ENCODE assay signal across 7 cellular contexts in the genomic region with DNA sequence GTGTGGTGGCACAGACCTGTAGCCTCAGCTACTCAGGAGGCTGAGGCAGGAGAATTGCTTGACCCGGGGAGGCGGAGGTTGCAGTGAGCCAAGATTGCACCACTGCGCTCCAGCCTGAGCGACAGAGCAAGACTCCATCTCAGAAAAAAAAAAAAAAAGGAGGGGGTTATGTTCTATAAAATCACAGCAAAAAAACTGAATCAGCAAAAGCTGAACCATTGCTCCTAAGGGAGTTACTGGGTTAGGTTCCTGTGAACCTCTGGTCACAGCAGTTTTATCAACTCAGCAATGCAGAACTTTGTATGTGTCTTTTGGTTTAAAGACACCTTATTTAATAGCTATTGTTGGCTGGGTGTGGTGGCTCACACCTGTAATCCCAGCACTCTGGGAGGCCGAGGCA.
DNase-seq lines count a peak whose midpoint lies in the region; ATAC-seq, FAIRE-seq and TF ChIP-seq lines count a peak whose summit lies in the region.
"Not testable (repeated sequence)": the region's sequence is repeated elsewhere in the genome, so short reads cannot be mapped to it uniquely, and the experiment has no call there.

No MANE protein-coding gene starts in this region.

- not testable (repeated sequence) for H3K9ac ChIP-seq in IMR-90 (ENCODE audit: low read depth, low read length); K562 (ENCODE audit: insufficient read depth in 1 of 2, low read depth in 2 of 2, low read length in 2 of 2); HepG2 (ENCODE audit: insufficient read depth, low read depth, low read length)

- not testable (repeated sequence) for H3K9me3 Mint-ChIP-seq in stimulated activated naive B cell treated with anti-CD40 and anti-IgM and Interleukin-4, amounts not matched to agents 10 μg/mL and 1 μg/mL and 100 μg/mL, for 72 hours

- not testable (repeated sequence) for ATAC-seq in A549; IMR-90 (ENCODE audit: low read depth); K562; HepG2; stimulated activated naive B cell treated with anti-CD40 and anti-IgM and Interleukin-4, amounts not matched to agents 10 μg/mL and 1 μg/mL and 100 μg/mL, for 72 hours (replicated peaks)

- H3K27me3 ChIP-seq in IMR-90 (ENCODE audit: control insufficient read depth, insufficient read depth, low read length); K562 (ENCODE audit: control insufficient read depth in 2 of 2, insufficient read depth in 2 of 2, low read length in 2 of 2): not testable (repeated sequence)
- H3K27me3 ChIP-seq in HepG2 (ENCODE audit: control insufficient read depth in 1 of 2, insufficient read depth in 2 of 2, low read length in 2 of 2), result peaks cover 15 to 65% of the 10 kb centered on the region in 2 experiments; a peak in 3 of 5 replicates

- H3K4me2 ChIP-seq in A549; IMR-90 (ENCODE audit: low read depth, low read length); K562 (ENCODE audit: insufficient read depth, low read length); HepG2 (ENCODE audit: low read depth, low read length): not testable (repeated sequence)

- not testable (repeated sequence) for TF ChIP-seq RAD21 in A549 (conservative IDR thresholded peaks at IDR 0.05 in 1 of 2, IDR thresholded peaks at IDR 0.05 in 1 of 2); IMR-90 (IDR thresholded peaks at IDR 0.05; ENCODE audit: low read length); K562 (CRISPR knock-in tag; conservative IDR thresholded peaks at IDR 0.05 in 1 of 2, IDR thresholded peaks at IDR 0.05 in 1 of 2); HepG2 (CRISPR knock-in tag; IDR thresholded peaks at IDR 0.05)

- H3K79me1 ChIP-seq in IMR-90 (ENCODE audit: low read depth in 1 of 2, low read length in 2 of 2), result not testable (repeated sequence)

- H3K23ac ChIP-seq in IMR-90 (ENCODE audit: low read depth, low read length), result not testable (repeated sequence)

- in situ Hi-C loops in IMR-90 (cut with MboI; ENCODE audit: low sequenced_read_pairs); K562 (cut with MboI); HepG2 (cut with HindIII; ENCODE audit: extremely low pct_ligation_motif_present, low pct_unique_long_range_greater_than_20kb): not testable (repeated sequence)

- H3K27me3 Mint-ChIP-seq in stimulated activated naive B cell treated with anti-CD40 and anti-IgM and Interleukin-4, amounts not matched to agents 10 μg/mL and 1 μg/mL and 100 μg/mL, for 72 hours, result not testable (repeated sequence)

- not testable (repeated sequence) for H3K36me3 Mint-ChIP-seq in stimulated activated naive B cell treated with anti-CD40 and anti-IgM and Interleukin-4, amounts not matched to agents 10 μg/mL and 1 μg/mL and 100 μg/mL, for 72 hours

- intact Hi-C loops in IMR-90 (cut with micrococcal nuclease); HepG2 (cut with micrococcal nuclease; ENCODE audit: unreplicated experiment): not testable (repeated sequence)
- intact Hi-C loops in K562 (cut with micrococcal nuclease), result loop anchor here (5.0 kb wide), 1 partner anchor 189 kb away; no protein-coding TSS in a partner anchor

- H4K91ac ChIP-seq in IMR-90 (ENCODE audit: insufficient read depth, low read depth, low read length), result not testable (repeated sequence)

- H3K4ac ChIP-seq in IMR-90 (ENCODE audit: low read depth, low read length), result not testable (repeated sequence)

- not testable (repeated sequence) for H3K18ac ChIP-seq in IMR-90 (ENCODE audit: low read depth, low read length)

- peaks cover 23 to 24% of the 10 kb centered on the region in 2 donors for H3K4me1 Mint-ChIP-seq in stimulated activated naive B cell treated with anti-CD40 and anti-IgM and Interleukin-4, amounts not matched to agents 10 μg/mL and 1 μg/mL and 100 μg/mL, for 72 hours

- POLR2A ChIA-PET in A549 (lab: Yijun Ruan, JAX); HEK293 (lab: Yijun Ruan, JAX); IMR-90 (lab: Charles Lee; ENCODE audit: unreplicated experiment): not testable (repeated sequence)
- POLR2A ChIA-PET in K562 (lab: Yijun Ruan, JAX), result interaction anchor here (0.6 to 1.1 kb wide), 3 partner anchors 13 to 97 kb away, joined by 3 to 4 read pairs (median 4); no protein-coding TSS in a partner anchor
- POLR2A ChIA-PET in HepG2 (lab: Yijun Ruan, JAX), result interaction anchor here (1.6 kb wide), 1 partner anchor 11 kb away, joined by 4 read pairs; no protein-coding TSS in a partner anchor

- not testable (repeated sequence) for BruUV-seq in IMR-90 (replicated peaks; lab: Mats Ljungman, UMichigan); K562 (replicated peaks; lab: Mats Ljungman, UMichigan); HepG2 (replicated peaks; lab: Mats Ljungman, UMichigan)

- H3K27ac ChIP-seq in A549; HEK293 (ENCODE audit: extremely low read depth, low read depth, low read length); IMR-90 (ENCODE audit: insufficient read depth, low read length); K562 (ENCODE audit: extremely low read depth, low read depth, low read length); HepG2 (ENCODE audit: extremely low read length, insufficient read depth, low read length): not testable (repeated sequence)

- not testable (repeated sequence) for DNase-seq in A549 (ENCODE audit: low read depth in 1 of 2, low spot score in 1 of 2); HTR-8/SVneo (ENCODE audit: insufficient read length, low spot score); IMR-90; K562 (ENCODE audit: extremely low read depth in 1 of 4, low spot score in 3 of 4); HepG2 (ENCODE audit: low spot score); stimulated activated naive B cell treated with anti-CD40 and anti-IgM and Interleukin-4, amounts not matched to agents 10 μg/mL and 1 μg/mL and 100 μg/mL, for 72 hours

- H3K56ac ChIP-seq in IMR-90 (ENCODE audit: extremely low read depth, insufficient read depth, low read length), result not testable (repeated sequence)

- not testable (repeated sequence) for H3K4me3 Mint-ChIP-seq in stimulated activated naive B cell treated with anti-CD40 and anti-IgM and Interleukin-4, amounts not matched to agents 10 μg/mL and 1 μg/mL and 100 μg/mL, for 72 hours

- 95% methylated on average over 5 of the region's 5 CpGs for WGBS in A549 (ENCODE audit: missing lambda C conversion rate)
- WGBS in IMR-90 (ENCODE audit: extremely low coverage in 2 of 2, insufficient read length in 1 of 2), 2 experiments, result no CpG with 5 or more reads among the region's 5 CpGs
- 98% methylated on average over 5 of the region's 5 CpGs for WGBS in K562 (ENCODE audit: insufficient coverage, low coverage, missing lambda C conversion rate)
- WGBS in HepG2 (ENCODE audit: low lambda C conversion rate), result 71% methylated on average over 5 of the region's 5 CpGs

- not testable (repeated sequence) for H2AFZ ChIP-seq in IMR-90 (replicated peaks; ENCODE audit: low read length, poor library complexity); K562 (ENCODE audit: low read depth, low read length); HepG2 (ENCODE audit: low read length)

- dilution Hi-C loops in IMR-90 (cut with HindIII; ENCODE audit: low sequenced_read_pairs, unreplicated experiment), result not testable (repeated sequence)

- H3K4me1 ChIP-seq in A549; HEK293 (ENCODE audit: control insufficient read depth, insufficient read depth, low read length): not testable (repeated sequence)
- peaks cover 10% of the 10 kb centered on the region; the same call in 1 of the 2 replicates for H3K4me1 ChIP-seq in IMR-90 (ENCODE audit: control insufficient read depth, insufficient read depth, low read length)
- H3K4me1 ChIP-seq in K562 (replicated peaks in 1 of 2; ENCODE audit: control insufficient read depth in 2 of 2, insufficient read depth in 2 of 2, low read length in 2 of 2), result peaks cover 0 to 26% of the 10 kb centered on the region in 2 experiments; a peak in 2 of 5 replicates
- peaks cover 55% of the 10 kb centered on the region for H3K4me1 ChIP-seq in HepG2 (ENCODE audit: insufficient read depth, low read length)

- H3K9me1 ChIP-seq in IMR-90 (ENCODE audit: insufficient read depth, low read length), result peaks cover 12% of the 10 kb centered on the region; the same call in 1 of the 2 replicates
- not testable (repeated sequence) for H3K9me1 ChIP-seq in K562 (ENCODE audit: control insufficient read depth, insufficient read depth, low read length)

- H3K36me3 ChIP-seq in HEK293 (ENCODE audit: control insufficient read depth in 2 of 2, insufficient read depth in 1 of 2, low read length in 2 of 2); IMR-90 (ENCODE audit: control insufficient read depth, insufficient read depth, low read length); HepG2 (replicated peaks in 1 of 2; ENCODE audit: control insufficient read depth in 1 of 2, insufficient read depth in 2 of 2, low read length in 2 of 2): not testable (repeated sequence)
- peaks cover 58% of the 10 kb centered on the region for H3K36me3 ChIP-seq in K562 (ENCODE audit: control insufficient read depth, insufficient read depth, low read length)

- H2BK5ac ChIP-seq in IMR-90 (ENCODE audit: low read depth, low read length, poor library complexity, severe bottlenecking), result not testable (repeated sequence)

- TF ChIP-seq EP300 in A549 (IDR thresholded peaks at IDR 0.05); K562 (IDR thresholded peaks at IDR 0.05; ENCODE audit: low read length); HepG2 (IDR thresholded peaks at IDR 0.05; ENCODE audit: low read depth in 2 of 2, low read length in 2 of 2); HepG2 (CRISPR knock-in tag; IDR thresholded peaks at IDR 0.05; ENCODE audit: borderline replicate concordance): not testable (repeated sequence)

- not testable (repeated sequence) for H2BK120ac ChIP-seq in IMR-90 (ENCODE audit: low read depth, low read length)

- FAIRE-seq in A549 (lab: Jason Lieb, UNC); K562 (lab: Jason Lieb, UNC); HepG2 (lab: Jason Lieb, UNC): not testable (repeated sequence)
- peak; percentile 23 for FAIRE-seq in HTR-8/SVneo (lab: Jason Lieb, UNC)

- not testable (repeated sequence) for H2BK20ac ChIP-seq in IMR-90 (ENCODE audit: low read depth, low read length)

- not testable (repeated sequence) for H2AK9ac ChIP-seq in IMR-90 (replicated peaks; ENCODE audit: low read depth, low read length, poor library complexity)

- not testable (repeated sequence) for H4K5ac ChIP-seq in IMR-90 (ENCODE audit: low read depth, low read length)

- H3K27ac Mint-ChIP-seq in stimulated activated naive B cell treated with anti-CD40 and anti-IgM and Interleukin-4, amounts not matched to agents 10 μg/mL and 1 μg/mL and 100 μg/mL, for 72 hours, result peak overlapping the region; percentile 81

- not testable (repeated sequence) for H3K9me3 ChIP-seq in A549; HEK293 (ENCODE audit: control insufficient read depth, insufficient read depth, low read depth, low read length); IMR-90 (ENCODE audit: control insufficient read depth, insufficient read depth, low read length); K562 (replicated peaks; ENCODE audit: control insufficient read depth, insufficient read depth, low read depth, low read length); HepG2 (ENCODE audit: low read length)

- CTCF ChIA-PET in A549 (lab: Yijun Ruan, JAX) (interaction anchor here (0.6 to 4.7 kb wide), 11 partner anchors 11 to 413 kb away, joined by 3 to 45 read pairs (median 4); no protein-coding TSS in a partner anchor), HEK293 (lab: Yijun Ruan, JAX) (interaction anchor here (0.8 to 1.6 kb wide), 5 partner anchors 10 to 151 kb away, joined by 3 to 6 read pairs (median 3); no protein-coding TSS in a partner anchor), K562 (lab: Yijun Ruan, JAX; ENCODE audit: low intra/inter-chr PET ratio) (interaction anchor here (0.6 kb wide), 1 partner anchor 1284 kb away, joined by 6 read pairs; no protein-coding TSS in a partner anchor)
- CTCF ChIA-PET in IMR-90 (lab: Yijun Ruan, JAX); HepG2 (lab: Yijun Ruan, JAX; ENCODE audit: low intra/inter-chr PET ratio, low total read pairs): not testable (repeated sequence)

- not testable (repeated sequence) for H3K4me3 ChIP-seq in A549; HEK293 (ENCODE audit: low read depth, low read length); IMR-90 (ENCODE audit: insufficient read depth, low read depth, low read length); K562; HepG2 (replicated peaks in 1 of 3; ENCODE audit: insufficient read depth in 1 of 3, low read depth in 2 of 3, low read length in 3 of 3)

- H4K20me1 ChIP-seq in IMR-90 (ENCODE audit: insufficient read depth, low read length); K562 (replicated peaks; ENCODE audit: control insufficient read depth, insufficient read depth, low read length); HepG2 (ENCODE audit: insufficient read depth, low read length): not testable (repeated sequence)

- not testable (repeated sequence) for TF ChIP-seq CTCF in A549 (IDR thresholded peaks at IDR 0.05); HEK293 (tag by site-specific recombination; IDR thresholded peaks at IDR 0.05); IMR-90 (conservative IDR thresholded peaks at IDR 0.05; ENCODE audit: low read depth, low read length); K562 (IDR thresholded peaks at IDR 0.05 in 2 of 3, conservative IDR thresholded peaks at IDR 0.05 in 1 of 3; ENCODE audit: insufficient read depth in 2 of 3, low read depth in 1 of 3, low read length in 3 of 3); HepG2 (CRISPR knock-in tag; IDR thresholded peaks at IDR 0.05)

- not testable (repeated sequence) for H4K8ac ChIP-seq in IMR-90 (ENCODE audit: low read depth in 2 of 2, low read length in 2 of 2)

- TF ChIP-seq POLR2A in A549 (IDR thresholded peaks at IDR 0.05; ENCODE audit: low read length); IMR-90 (IDR thresholded peaks at IDR 0.05; ENCODE audit: low read depth, low read length); K562 (conservative IDR thresholded peaks at IDR 0.05); HepG2 (IDR thresholded peaks at IDR 0.05; ENCODE audit: insufficient read depth in 1 of 2, low read depth in 2 of 2, low read length in 2 of 2): not testable (repeated sequence)

- not testable (repeated sequence) for H3K14ac ChIP-seq in IMR-90 (replicated peaks; ENCODE audit: low read depth, low read length)

- H3K79me2 ChIP-seq in K562 (ENCODE audit: control insufficient read depth, insufficient read depth, low read length); HepG2 (ENCODE audit: insufficient read depth, low read length): not testable (repeated sequence)

- not testable (repeated sequence) for H2BK15ac ChIP-seq in IMR-90 (ENCODE audit: low read depth, low read length)

- not testable (repeated sequence) for H2AK5ac ChIP-seq in IMR-90 (ENCODE audit: low read depth, low read length)
